In genomic region chr1:240498335-240498734, GRCh38 we compare ENCODE assay signal across 1 cellular context.
TF ChIP-seq lines count a peak whose summit lies in the region.

No MANE protein-coding gene starts in this region.

TF ChIP-seq in IMR-90, 13 proteins besides CTCF, POLR2A, EP300 and RAD21 (continued from another document):
- TF ChIP-seq ELK1 (IDR thresholded peaks at IDR 0.05; ENCODE audit: borderline replicate concordance, low read depth, low read length) (no peak), FOS (IDR thresholded peaks at IDR 0.05; ENCODE audit: low read depth, low read length) (no peak), RFX5 (IDR thresholded peaks at IDR 0.05; ENCODE audit: low read depth, low read length) (no peak), CEBPB (IDR thresholded peaks at IDR 0.05; ENCODE audit: low read depth, low read length) (no peak), USF2 (IDR thresholded peaks at IDR 0.05; ENCODE audit: low read depth, low read length) (no peak)
